ENCODE assay signal across 16 cellular contexts in genomic region chr6:151357758-151358436, GRCh38.
"Had no signal": no experiment of that assay in that cellular context is flagged by ENCODE, and none has a peak within 500 bp of the region (broad histone marks: within the 10 kb centered on the region; RNA-seq: fewer than 3 reads in every experiment).

No MANE protein-coding gene starts in this region.

- DNase-seq: activated effector memory CD4-positive, alpha-beta T cell treated with anti-CD3 and anti-CD28 coated beads, Interleukin-2, amount 50 U/mL, for 16 hours; activated naive CD4-positive, alpha-beta T cell treated with anti-CD3 and anti-CD28 coated beads, Interleukin-2, amount 50 U/mL, for 16 hours; activated T-cell treated with anti-CD3 and anti-CD28 coated beads, Interleukin-2, amount 50 U/mL, for 72 hours; dermis blood vessel endothelial cell; erythroblast; gastrocnemius medialis; heart left ventricle; kidney; midbrain; nephron progenitor cell; retina; stimulated activated naive B cell treated with anti-CD40 and anti-IgM and Interleukin-4, amounts not matched to agents 10 μg/mL and 1 μg/mL and 100 μg/mL, for 72 hours had no signal

- H3K9me3 ChIP-seq: gastrocnemius medialis, heart left ventricle, thoracic aorta had no signal

- H3K27ac Mint-ChIP-seq: activated T-cell treated with anti-CD3 and anti-CD28 coated beads, Interleukin-2, amount 50 U/mL, for 72 hours; stimulated activated naive B cell treated with anti-CD40 and anti-IgM and Interleukin-4, amounts not matched to agents 10 μg/mL and 1 μg/mL and 100 μg/mL, for 72 hours had no signal

- H3K27me3 Mint-ChIP-seq: stimulated activated naive B cell treated with anti-CD40 and anti-IgM and Interleukin-4, amounts not matched to agents 10 μg/mL and 1 μg/mL and 100 μg/mL, for 72 hours had no signal

- H3K27ac ChIP-seq: gastrocnemius medialis, heart left ventricle, thoracic aorta had no signal

- H3K4me1 ChIP-seq: gastrocnemius medialis had no signal

- H3K27me3 ChIP-seq: gastrocnemius medialis, heart left ventricle had no signal

- H3K4me3 ChIP-seq: gastrocnemius medialis, heart left ventricle, lung, thoracic aorta had no signal

- H3K9me3 Mint-ChIP-seq: activated T-cell treated with anti-CD3 and anti-CD28 coated beads, Interleukin-2, amount 50 U/mL, for 72 hours; nephron progenitor cell; stimulated activated naive B cell treated with anti-CD40 and anti-IgM and Interleukin-4, amounts not matched to agents 10 μg/mL and 1 μg/mL and 100 μg/mL, for 72 hours had no signal

- H3K4me1 Mint-ChIP-seq: stimulated activated naive B cell treated with anti-CD40 and anti-IgM and Interleukin-4, amounts not matched to agents 10 μg/mL and 1 μg/mL and 100 μg/mL, for 72 hours had no signal

- ATAC-seq: activated CD4-positive, CD25-positive, alpha-beta regulatory T cell treated with anti-CD3 and anti-CD28 coated beads, Interleukin-2, amount 50 U/mL, for 24 hours; activated T-cell treated with anti-CD3 and anti-CD28 coated beads, Interleukin-2, amount 50 U/mL, for 72 hours; gastrocnemius medialis; heart left ventricle; left lobe of liver; stimulated activated naive B cell treated with anti-CD40 and anti-IgM and Interleukin-4, amounts not matched to agents 10 μg/mL and 1 μg/mL and 100 μg/mL, for 72 hours had no signal

- H3K4me3 Mint-ChIP-seq: activated T-cell treated with anti-CD3 and anti-CD28 coated beads, Interleukin-2, amount 50 U/mL, for 72 hours; nephron progenitor cell; stimulated activated naive B cell treated with anti-CD40 and anti-IgM and Interleukin-4, amounts not matched to agents 10 μg/mL and 1 μg/mL and 100 μg/mL, for 72 hours had no signal
